Comparison of ENCODE assay signal across 23 cellular contexts in the genomic region with DNA sequence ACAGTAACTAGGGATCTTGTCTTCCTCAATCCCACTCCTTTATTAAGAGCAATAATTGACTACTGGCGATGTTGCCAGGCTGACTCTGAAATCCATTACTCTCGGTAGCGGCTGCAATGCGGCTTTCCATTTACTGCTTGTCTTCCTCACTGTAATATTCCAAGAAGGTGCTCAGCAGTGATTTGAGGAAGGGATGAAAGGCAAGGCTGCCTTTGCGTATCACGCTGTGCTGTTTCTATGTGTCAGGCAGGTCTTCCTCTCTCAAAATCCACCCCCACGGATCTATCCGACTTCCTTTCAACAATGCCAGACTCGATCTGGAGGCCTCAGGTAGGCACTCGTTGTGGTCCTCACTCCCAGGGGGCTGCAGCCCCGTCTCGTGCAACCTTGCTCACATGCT.
"Had no signal": no experiment of that assay in that cellular context is flagged by ENCODE, and none has a peak within 500 bp of the region (broad histone marks: within the 10 kb centered on the region; RNA-seq: fewer than 3 reads in every experiment).

No MANE protein-coding gene starts in this region.

- DNase-seq: colonic mucosa; cortex of kidney; effector CD8-positive, alpha-beta T cell; effector memory CD8-positive, alpha-beta T cell; endodermal cell; erythroblast; esophagus squamous epithelium; foreskin fibroblast; foreskin melanocyte; gastrocnemius medialis; glutamatergic neuron; heart right ventricle; hippocampal formation; kidney; kidney glomerular epithelial cell; left colon; left ventricle myocardium inferior; mammary epithelial cell; mesendoderm; midbrain; naive thymus-derived CD4-positive, alpha-beta T cell had no signal

- H3K9me3 Mint-ChIP-seq: dendritic cell treated with granulocyte-macrophage colony-stimulating factor and Interleukin-4, amounts not matched to agents 40 ng/mL and 50 ng/mL, for 4 days; endodermal cell had no signal

- H3K27ac Mint-ChIP-seq: dendritic cell treated with granulocyte-macrophage colony-stimulating factor and Interleukin-4, amounts not matched to agents 40 ng/mL and 50 ng/mL, for 4 days; effector memory CD8-positive, alpha-beta T cell; endodermal cell; memory B cell; naive thymus-derived CD4-positive, alpha-beta T cell had no signal

- H3K4me3 Mint-ChIP-seq: dendritic cell treated with granulocyte-macrophage colony-stimulating factor and Interleukin-4, amounts not matched to agents 40 ng/mL and 50 ng/mL, for 4 days; effector memory CD8-positive, alpha-beta T cell; endodermal cell; memory B cell; naive thymus-derived CD4-positive, alpha-beta T cell had no signal

- H3K4me1 Mint-ChIP-seq: memory B cell; naive thymus-derived CD4-positive, alpha-beta T cell had no signal

- H3K36me3 Mint-ChIP-seq: memory B cell had no signal

- H3K27me3 Mint-ChIP-seq: dendritic cell treated with granulocyte-macrophage colony-stimulating factor and Interleukin-4, amounts not matched to agents 40 ng/mL and 50 ng/mL, for 4 days; memory B cell had no signal
